Comparison of ENCODE assay signal across 19 cellular contexts in genomic region chr13:40599146-40599545, GRCh38.
DNase-seq lines count a peak whose midpoint lies in the region; ATAC-seq and TF ChIP-seq lines count a peak whose summit lies in the region.
"Had no signal": no experiment of that assay in that cellular context is flagged by ENCODE, and none has a peak within 500 bp of the region (broad histone marks: within the 10 kb centered on the region; RNA-seq: fewer than 3 reads in every experiment).

No MANE protein-coding gene starts in this region.

- H3K36me3 Mint-ChIP-seq in natural killer cell: no peaks in the 10 kb centered on the region
- H3K36me3 Mint-ChIP-seq in natural killer cell treated with Interleukin-12 subunit alpha and Interleukin-12 subunit beta and Interleukin-15 and Interleukin-18, amount 100 ng/mL, for 72 hours: no peaks in the 10 kb centered on the region
- peaks cover 17% of the 10 kb centered on the region for H3K36me3 Mint-ChIP-seq in activated CD8-positive, alpha-beta T cell treated with anti-CD3 and anti-CD28 coated beads, Interleukin-2, amount 10 ng/mL, durations not matched to agents 7 days and 5 days (ENCODE audit: low read depth)

- peaks cover 3% of the 10 kb centered on the region for H3K4me1 ChIP-seq in mucosa of descending colon (ENCODE audit: low read depth)

- no peak overlapping the region for H3K4me3 ChIP-seq in mucosa of descending colon
- H3K4me3 ChIP-seq: HAP-1 had no signal

- peaks cover 52 to 56% of the 10 kb centered on the region in 2 donors for H3K4me1 Mint-ChIP-seq in natural killer cell
- H3K4me1 Mint-ChIP-seq in natural killer cell treated with Interleukin-12 subunit alpha and Interleukin-12 subunit beta and Interleukin-15 and Interleukin-18, amount 100 ng/mL, for 72 hours (ENCODE audit: low read depth in 2 of 2): peaks cover 37% of the 10 kb centered on the region in 2 donors
- H3K4me1 Mint-ChIP-seq in activated CD8-positive, alpha-beta T cell treated with anti-CD3 and anti-CD28 coated beads, Interleukin-2, amount 10 ng/mL, durations not matched to agents 7 days and 5 days (ENCODE audit: low read depth): peaks cover 70% of the 10 kb centered on the region

- CTCF ChIA-PET in activated CD8-positive, alpha-beta T cell treated with anti-CD3 and anti-CD28 coated beads, Interleukin-2, amount 10 ng/mL, durations not matched to agents 7 days and 5 days (lab: Charles Lee): interaction anchor here (1.1 to 1.4 kb wide), 2 partner anchors 18 to 20 kb away, joined by 3 to 4 read pairs; no protein-coding TSS in a partner anchor

- H3K27ac Mint-ChIP-seq in natural killer cell: peak overlapping the region; percentile 36 to 54
- H3K27ac Mint-ChIP-seq in natural killer cell treated with Interleukin-12 subunit alpha and Interleukin-12 subunit beta and Interleukin-15 and Interleukin-18, amount 100 ng/mL, for 72 hours: peak overlapping the region in 1 of 2 donors; percentile 80
- peak overlapping the region; percentile 75 for H3K27ac Mint-ChIP-seq in activated CD8-positive, alpha-beta T cell treated with anti-CD3 and anti-CD28 coated beads, Interleukin-2, amount 10 ng/mL, durations not matched to agents 7 days and 5 days

- no peaks in the 10 kb centered on the region for H3K27me3 Mint-ChIP-seq in natural killer cell (ENCODE audit: low read depth in 2 of 2)
- no peaks in the 10 kb centered on the region for H3K27me3 Mint-ChIP-seq in natural killer cell treated with Interleukin-12 subunit alpha and Interleukin-12 subunit beta and Interleukin-15 and Interleukin-18, amount 100 ng/mL, for 72 hours
- no peaks in the 10 kb centered on the region for H3K27me3 Mint-ChIP-seq in activated CD8-positive, alpha-beta T cell treated with anti-CD3 and anti-CD28 coated beads, Interleukin-2, amount 10 ng/mL, durations not matched to agents 7 days and 5 days (ENCODE audit: low read depth)

- ATAC-seq in natural killer cell: no peak
- ATAC-seq in natural killer cell treated with Interleukin-12 subunit alpha and Interleukin-12 subunit beta and Interleukin-15 and Interleukin-18, amount 100 ng/mL, for 72 hours: no peak
- no peak for ATAC-seq in activated CD8-positive, alpha-beta T cell treated with anti-CD3 and anti-CD28 coated beads, Interleukin-2, amount 10 ng/mL, durations not matched to agents 7 days and 5 days
- ATAC-seq in mucosa of descending colon: peak; percentile 7
- ATAC-seq in HG03280 (IDR thresholded peaks at IDR 0.05; ENCODE audit: unreplicated experiment): no peak
- ATAC-seq: foreskin keratinocyte had no signal

- intact Hi-C loops in natural killer cell (cut with micrococcal nuclease) (no loop called here), mucosa of descending colon (cut with DNase I, micrococcal nuclease) (no loop called here)

- no peaks in the 10 kb centered on the region for H3K9me3 ChIP-seq in mucosa of descending colon
- H3K9me3 ChIP-seq: HAP-1 had no signal

- no peaks in the 10 kb centered on the region for H3K36me3 ChIP-seq in mucosa of descending colon (ENCODE audit: low read depth)
- H3K36me3 ChIP-seq: HAP-1, WERI-Rb-1 had no signal

- no peak overlapping the region for H3K4me3 Mint-ChIP-seq in natural killer cell
- no peak overlapping the region for H3K4me3 Mint-ChIP-seq in natural killer cell treated with Interleukin-12 subunit alpha and Interleukin-12 subunit beta and Interleukin-15 and Interleukin-18, amount 100 ng/mL, for 72 hours
- no peak overlapping the region for H3K4me3 Mint-ChIP-seq in activated CD8-positive, alpha-beta T cell treated with anti-CD3 and anti-CD28 coated beads, Interleukin-2, amount 10 ng/mL, durations not matched to agents 7 days and 5 days

- H3K9me3 Mint-ChIP-seq in natural killer cell: no peaks in the 10 kb centered on the region
- H3K9me3 Mint-ChIP-seq in natural killer cell treated with Interleukin-12 subunit alpha and Interleukin-12 subunit beta and Interleukin-15 and Interleukin-18, amount 100 ng/mL, for 72 hours: no peaks in the 10 kb centered on the region
- H3K9me3 Mint-ChIP-seq in activated CD8-positive, alpha-beta T cell treated with anti-CD3 and anti-CD28 coated beads, Interleukin-2, amount 10 ng/mL, durations not matched to agents 7 days and 5 days (ENCODE audit: insufficient read depth): no peaks in the 10 kb centered on the region

- POLR2A ChIA-PET in activated CD8-positive, alpha-beta T cell treated with anti-CD3 and anti-CD28 coated beads, Interleukin-2, amount 10 ng/mL, durations not matched to agents 7 days and 5 days (lab: Charles Lee): interaction anchor here (0.6 to 1.8 kb wide), 3 partner anchors 14 to 65 kb away, joined by 3 to 11 read pairs (median 5); no protein-coding TSS in a partner anchor

- TF ChIP-seq CTCF in natural killer cell (IDR thresholded peaks at IDR 0.05): no peak
- no peak for TF ChIP-seq CTCF in mucosa of descending colon (IDR thresholded peaks at IDR 0.05)

- DNase-seq in natural killer cell (no peak), mucosa of descending colon (no peak), putamen (ENCODE audit: low spot score) (no peak), NCI-H1048 (lab: John Stamatoyannopoulos, UW) (no peak), NCI-H526 (lab: John Stamatoyannopoulos, UW) (no peak)
- DNase-seq in natural killer cell treated with Interleukin-12 subunit alpha and Interleukin-12 subunit beta and Interleukin-15 and Interleukin-18, amount 100 ng/mL, for 72 hours (ENCODE audit: low spot score): no peak
- DNase-seq in activated CD8-positive, alpha-beta T cell treated with anti-CD3 and anti-CD28 coated beads, Interleukin-2, amount 10 ng/mL, durations not matched to agents 7 days and 5 days: no peak
- DNase-seq: aorta, foreskin keratinocyte, Kasumi-1, left ventricle myocardium superior, NCI-H1105 treated with DMSO at 0.1 percent for 48 hours, NCI-H2171, NCI-H82, posterior cingulate gyrus, substantia nigra, WERI-Rb-1 had no signal
